7 cellular contexts compared by ENCODE assay signal in the genomic region with DNA sequence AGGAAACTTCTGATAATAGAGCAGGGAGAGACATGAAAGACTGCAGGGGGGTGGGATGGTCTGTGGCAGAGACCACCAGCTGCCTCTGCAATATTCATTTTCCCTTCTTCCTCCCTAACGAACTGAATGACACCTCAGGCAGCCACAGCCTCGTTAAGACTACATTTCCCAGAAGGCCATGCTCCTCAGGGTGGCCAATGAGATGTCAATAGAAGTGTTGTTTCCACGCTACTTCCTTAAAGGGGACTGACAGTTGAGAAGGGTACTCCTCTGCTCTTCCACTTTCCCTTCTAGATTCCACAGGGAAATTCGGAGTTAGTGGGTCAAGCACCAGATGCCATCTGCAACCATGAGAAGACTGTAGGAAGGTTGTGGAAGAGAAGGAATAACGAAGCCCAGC. TPM values are rescaled to one million over a fixed set of nuclear protein-coding genes. Genes with fewer than 3 reads are reported as not detected.
DNase-seq lines count a peak whose midpoint lies in the region; ATAC-seq, FAIRE-seq and TF ChIP-seq lines count a peak whose summit lies in the region.

No MANE protein-coding gene starts in this region.

- peak; percentile 96 for ATAC-seq in GM21390 (IDR thresholded peaks at IDR 0.05; ENCODE audit: unreplicated experiment)

- FAIRE-seq in GM12892 (lab: Jason Lieb, UNC): peak; percentile 90
- peak; percentile 30 for FAIRE-seq in urothelium cell line (lab: Jason Lieb, UNC)

- no peak for TF ChIP-seq POLR2A in GM12892 (IDR thresholded peaks at IDR 0.05; ENCODE audit: low read depth, low read length)

- peak; percentile 33 for DNase-seq in GM12892 (ENCODE audit: insufficient read length)
- DNase-seq in HT1080 (ENCODE audit: low read depth): peak; percentile 32
- peak in 40 of 56 donors; percentile 0 to 64 (median 13) for DNase-seq in amygdala (lab: John Stamatoyannopoulos, UW)
- peak; percentile 37 for DNase-seq in iris pigment epithelial cell (ENCODE audit: low read depth)
- DNase-seq in urothelium cell line (ENCODE audit: low spot score): peak; percentile 55
- DNase-seq in stimulated activated naive CD4-positive, alpha-beta T cell treated with Interleukin-2 at 50 U/mL for 16 hours (lab: John Stamatoyannopoulos, UW): no peak

RNA-seq across cellular contexts. Expression of a gene that starts 52.0 kb away (rescaled TPM):
- 26.7 TPM for polyA plus RNA-seq in GM12892 (2012; ENCODE audit: missing spikeins)
- total RNA-seq in HT1080 (2014; rRNA removed; shearing (Covaris generic)): 0.03 and 0.10 TPM in 2 replicates
- 0.78 and 1.1 TPM in 2 replicates for polyA plus RNA-seq in HT1080 (2015; cell fraction: cytosol; rRNA removed)
- polyA plus RNA-seq in HT1080 (2015; cell fraction: nucleus; rRNA removed): 1.6 and 3.7 TPM in 2 replicates
